ENCODE assay signal across 1 cellular context in the genomic region with DNA sequence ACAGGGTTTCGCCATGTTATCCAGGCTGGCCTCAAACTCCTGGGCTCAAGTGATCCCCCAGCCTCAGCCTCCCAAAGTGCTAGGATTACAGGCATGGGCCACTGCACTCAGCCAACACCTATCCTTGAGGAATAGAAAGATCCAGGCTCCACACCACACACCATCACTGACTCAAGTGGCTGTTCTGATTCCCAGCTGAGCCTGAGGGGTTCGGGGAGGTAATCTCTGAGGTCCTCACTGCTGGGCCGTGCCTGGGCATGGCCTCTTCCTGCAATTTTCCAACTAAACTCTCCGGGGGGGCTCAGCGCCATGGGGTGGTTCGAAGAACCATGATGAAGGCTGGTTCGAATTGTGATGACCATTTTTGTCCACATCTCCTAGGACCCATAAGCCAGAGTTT.
TF ChIP-seq lines count a peak whose summit lies in the region.

No MANE protein-coding gene starts in this region.

TF ChIP-seq in SK-N-SH treated with all-trans-retinoic acid at 6 μM for 48 hours, 23 proteins besides CTCF, POLR2A, EP300 and RAD21 (continued from another document):
- TF ChIP-seq, protein P1, sequence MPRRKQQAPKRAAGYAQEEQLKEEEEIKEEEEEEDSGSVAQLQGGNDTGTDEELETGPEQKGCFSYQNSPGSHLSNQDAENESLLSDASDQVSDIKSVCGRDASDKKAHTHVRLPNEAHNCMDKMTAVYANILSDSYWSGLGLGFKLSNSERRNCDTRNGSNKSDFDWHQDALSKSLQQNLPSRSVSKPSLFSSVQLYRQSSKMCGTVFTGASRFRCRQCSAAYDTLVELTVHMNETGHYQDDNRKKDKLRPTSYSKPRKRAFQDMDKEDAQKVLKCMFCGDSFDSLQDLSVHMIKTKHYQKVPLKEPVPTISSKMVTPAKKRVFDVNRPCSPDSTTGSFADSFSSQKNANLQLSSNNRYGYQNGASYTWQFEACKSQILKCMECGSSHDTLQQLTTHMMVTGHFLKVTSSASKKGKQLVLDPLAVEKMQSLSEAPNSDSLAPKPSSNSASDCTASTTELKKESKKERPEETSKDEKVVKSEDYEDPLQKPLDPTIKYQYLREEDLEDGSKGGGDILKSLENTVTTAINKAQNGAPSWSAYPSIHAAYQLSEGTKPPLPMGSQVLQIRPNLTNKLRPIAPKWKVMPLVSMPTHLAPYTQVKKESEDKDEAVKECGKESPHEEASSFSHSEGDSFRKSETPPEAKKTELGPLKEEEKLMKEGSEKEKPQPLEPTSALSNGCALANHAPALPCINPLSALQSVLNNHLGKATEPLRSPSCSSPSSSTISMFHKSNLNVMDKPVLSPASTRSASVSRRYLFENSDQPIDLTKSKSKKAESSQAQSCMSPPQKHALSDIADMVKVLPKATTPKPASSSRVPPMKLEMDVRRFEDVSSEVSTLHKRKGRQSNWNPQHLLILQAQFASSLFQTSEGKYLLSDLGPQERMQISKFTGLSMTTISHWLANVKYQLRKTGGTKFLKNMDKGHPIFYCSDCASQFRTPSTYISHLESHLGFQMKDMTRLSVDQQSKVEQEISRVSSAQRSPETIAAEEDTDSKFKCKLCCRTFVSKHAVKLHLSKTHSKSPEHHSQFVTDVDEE (CRISPR knock-in tag; IDR thresholded peaks at IDR 0.05), result no peak
